ENCODE assay signal across 10 cellular contexts in genomic region chr2:11406492-11407381, GRCh38. TPM values are rescaled to one million over a fixed set of nuclear protein-coding genes. Genes with fewer than 3 reads are reported as not detected.
DNase-seq lines count a peak whose midpoint lies in the region; ATAC-seq and TF ChIP-seq lines count a peak whose summit lies in the region.
"Had no signal": no experiment of that assay in that cellular context is flagged by ENCODE, and none has a peak within 500 bp of the region (broad histone marks: within the 10 kb centered on the region; RNA-seq: fewer than 3 reads in every experiment).

No MANE protein-coding gene starts in this region.

- H3K27me3 ChIP-seq in brain microvascular endothelial cell (replicated peaks) = no peaks in the 10 kb centered on the region
- H3K27me3 ChIP-seq in thyroid gland = no peaks in the 10 kb centered on the region

- H3K4me1 ChIP-seq in thyroid gland = peaks cover 0 to 4% of the 10 kb centered on the region in 2 donors

- intact Hi-C loops in thyroid gland (cut with DNase I) = loop anchor here (5.0 kb wide), 1 partner anchor 274 kb away; a partner anchor contains a TSS

- H3K36me3 ChIP-seq in brain microvascular endothelial cell (replicated peaks) (no peaks in the 10 kb centered on the region), thyroid gland (no peaks in the 10 kb centered on the region)

- 75 to 76% methylated on average over 14 of the region's 14 CpGs for WGBS in thyroid gland, 2 donors

- in situ Hi-C loops in brain microvascular endothelial cell (cut with HindIII; ENCODE audit: low pct_ligation_motif_present, low sequenced_read_pairs) = no loop called here

- H3K9me3 ChIP-seq in thyroid gland = no peaks in the 10 kb centered on the region

- TF ChIP-seq CTCF in brain microvascular endothelial cell (IDR thresholded peaks at IDR 0.05; ENCODE audit: low read depth, low read length, missing control alignments) = no peak
- TF ChIP-seq CTCF in thyroid gland (IDR thresholded peaks at IDR 0.05) = no peak

- peak; percentile 4 for DNase-seq in Jurkat, Clone E6-1 (ENCODE audit: low read depth, low spot score)
- DNase-seq in brain microvascular endothelial cell = peak; percentile 80
- peak; percentile 58 for DNase-seq in left kidney (ENCODE audit: low read depth, low spot score)
- DNase-seq in thyroid gland = no peak
- no peak for DNase-seq in activated T-cell treated with anti-CD3 and anti-CD28 coated beads, Interleukin-2, amount 50 U/mL, for 1 hour
- DNase-seq in left lobe of liver (ENCODE audit: low spot score) = no peak
- DNase-seq in MV-4-11 (lab: John Stamatoyannopoulos, UW) = no peak
- DNase-seq in SHP77 treated with DMSO at 0.1 percent for 48 hours (lab: John Stamatoyannopoulos, UW) = no peak

- no peak for TF ChIP-seq POLR2A in thyroid gland (IDR thresholded peaks at IDR 0.05)

- H3K4me3 ChIP-seq in Jurkat, Clone E6-1 (ENCODE audit: low read length) = no peak overlapping the region
- H3K4me3 ChIP-seq in brain microvascular endothelial cell (ENCODE audit: low read depth, low read length) = no peak overlapping the region
- H3K4me3 ChIP-seq in thyroid gland (replicated peaks in 1 of 3) = no peak overlapping the region

- peak overlapping the region; percentile 32 for H3K27ac ChIP-seq in brain microvascular endothelial cell
- H3K27ac ChIP-seq in thyroid gland = peak overlapping the region; percentile 30 to 80 (median 63)
- H3K27ac ChIP-seq: KMS-11 had no signal

- ATAC-seq in left lobe of liver = no peak
- ATAC-seq: stimulated activated memory B cell treated with anti-CD40 and anti-IgM and Interleukin-4, amounts not matched to agents 10 μg/mL and 1 μg/mL and 100 μg/mL, for 72 hours had no signal

RNA-seq across cellular contexts. Expression of gene E2F6, which starts 59.2 kb away (rescaled TPM):
- polyA plus RNA-seq in Jurkat, Clone E6-1 (2012; ENCODE audit: insufficient read depth, insufficient read length) = 22.5 TPM
- total RNA-seq in thyroid gland (10 to 100 TPM; 15.7 to 26.2 (median 21.2) TPM), left lobe of liver (5.0 TPM)

Comparison
In these comparisons a context has a peak if more than half of its experiments do, and no peak if none do; other contexts are left out.
1. DNase-seq: peak in Jurkat, Clone E6-1 (single experiment), brain microvascular endothelial cell (single experiment) and left kidney (single experiment); none in thyroid gland (0 of 2), activated T-cell treated with anti-CD3 and anti-CD28 coated beads, Interleukin-2, amount 50 U/mL, for 1 hour (single experiment), left lobe of liver (single experiment), MV-4-11 (single experiment) and SHP77 treated with DMSO at 0.1 percent for 48 hours (single experiment).